ENCODE assay signal across 8 cellular contexts in genomic region chr12:109093022-109093918, GRCh38. TPM values are rescaled to one million over a fixed set of nuclear protein-coding genes. Genes with fewer than 3 reads are reported as not detected.
A peak's percentile ranks its signal among the peaks of the same experiment; 100 is the strongest.
DNase-seq lines count a peak whose midpoint lies in the region; TF ChIP-seq lines count a peak whose summit lies in the region.

Gene ALKBH2 (minus strand): TSS chr12:109093472. CDS start chr12:109092786, 686 bp downstream.

- H3K9me2 ChIP-seq in Loucy (replicated peaks; ENCODE audit: low read depth, low read length) (no peaks in the 10 kb centered on the region), neural cell (ENCODE audit: insufficient read depth, low read length) (no peaks in the 10 kb centered on the region)

- no peaks in the 10 kb centered on the region for H3F3A ChIP-seq in Loucy (ENCODE audit: low read depth)
- H3F3A ChIP-seq in neural cell (ENCODE audit: insufficient read depth, low read length, poor library complexity, severe bottlenecking) = no peaks in the 10 kb centered on the region

- TF ChIP-seq CTCF in Loucy (conservative IDR thresholded peaks at IDR 0.05; ENCODE audit: low read length) (peak; percentile 79), fibroblast of the aortic adventitia (IDR thresholded peaks at IDR 0.05; ENCODE audit: insufficient read depth, low read length) (peak; percentile 99), neural cell (IDR thresholded peaks at IDR 0.05; ENCODE audit: poor library complexity, severe bottlenecking) (peak; percentile 99), stomach (IDR thresholded peaks at IDR 0.05) (peak in 5 of 7 experiments; percentile 94 to 98 (median 96))

- H3K27ac ChIP-seq in neural cell (ENCODE audit: low read length) (peak within 1 kb of the TSS; percentile 41), stomach (peak within 1 kb of the TSS; percentile 46 to 87 (median 75))

- peak; percentile 92 for DNase-seq in ELR (ENCODE audit: low read depth)
- DNase-seq in H4 (ENCODE audit: low spot score) = peak; percentile 93
- DNase-seq in activated effector memory CD4-positive, alpha-beta T cell treated with Interleukin-2 at 50 U/mL for 16 hours = peak; percentile 89
- peak; percentile 87 for DNase-seq in fibroblast of the aortic adventitia (ENCODE audit: low read depth)
- DNase-seq in stomach = peak; percentile 95

- H3K4me3 ChIP-seq in Loucy (ENCODE audit: low read length, poor library complexity, severe bottlenecking) (peak within 1 kb of the TSS; percentile 85), fibroblast of the aortic adventitia (ENCODE audit: low read depth, low read length) (peak within 1 kb of the TSS; percentile 72), neural cell (ENCODE audit: low read length) (peak within 1 kb of the TSS; percentile 71), stomach (peak within 1 kb of the TSS; percentile 52 to 61 (median 58))

- H2AFZ ChIP-seq in Loucy (ENCODE audit: low read length) (peak within 1 kb of the TSS; percentile 89), neural cell (ENCODE audit: low read depth, low read length) (peak within 1 kb of the TSS; percentile 75)

- H3K9ac ChIP-seq in Loucy (ENCODE audit: low read depth, low read length, poor library complexity, severe bottlenecking) = peak within 1 kb of the TSS; percentile 83
- peak within 1 kb of the TSS; percentile 55 for H3K9ac ChIP-seq in neural cell (ENCODE audit: low read length)

- H4K20me1 ChIP-seq in Loucy (ENCODE audit: insufficient read depth, low read length, poor library complexity, severe bottlenecking) = peaks cover 9% of the 10 kb centered on the region
- no peaks in the 10 kb centered on the region for H4K20me1 ChIP-seq in neural cell (ENCODE audit: insufficient read depth)

- H3K27me3 ChIP-seq in Loucy (ENCODE audit: insufficient read depth, low read length, poor library complexity, severe bottlenecking) = no peaks in the 10 kb centered on the region
- no peaks in the 10 kb centered on the region for H3K27me3 ChIP-seq in neural cell (ENCODE audit: insufficient read depth, low read depth, low read length)
- H3K27me3 ChIP-seq in stomach = no peaks in the 10 kb centered on the region

- intact Hi-C loops in stomach (cut with DNase I; ENCODE audit: low total_unique reads) = no loop called here

- H3K9me3 ChIP-seq in Loucy (ENCODE audit: insufficient read depth, low read depth, low read length) (no peaks in the 10 kb centered on the region), neural cell (ENCODE audit: low read length) (no peaks in the 10 kb centered on the region), stomach (no peaks in the 10 kb centered on the region)

- TF ChIP-seq POLR2A in Raji (IDR thresholded peaks at IDR 0.05; ENCODE audit: insufficient read depth, low read depth, low read length) (peak; percentile 99), stomach (IDR thresholded peaks at IDR 0.05) (no peak)

- peak; percentile 95 for TF ChIP-seq RAD21 in neural cell (conservative IDR thresholded peaks at IDR 0.05)

- H3K79me2 ChIP-seq in Loucy (ENCODE audit: insufficient read depth, low read length) (peaks cover 42% of the 10 kb centered on the region), neural cell (replicated peaks; ENCODE audit: insufficient read depth, low read length) (peaks cover 1% of the 10 kb centered on the region)

- peak within 1 kb of the TSS; percentile 94 for H3K4me2 ChIP-seq in Loucy (ENCODE audit: low read depth, low read length, poor library complexity, severe bottlenecking)
- peak within 1 kb of the TSS; percentile 90 for H3K4me2 ChIP-seq in neural cell (ENCODE audit: low read length)

- H3K4me1 ChIP-seq in Loucy (ENCODE audit: insufficient read depth, low read length, poor library complexity, severe bottlenecking) (peaks cover 32% of the 10 kb centered on the region), stomach (peaks cover 25 to 44% (median 36%) of the 10 kb centered on the region in 4 donors)

- 4 to 11% (median 6%) methylated on average over 16 to 45 of the region's 45 CpGs for WGBS in stomach, 5 donors

- TF ChIP-seq EP300 in neural cell (conservative IDR thresholded peaks at IDR 0.05; ENCODE audit: poor library complexity, severe bottlenecking) (peak; percentile 73), stomach (IDR thresholded peaks at IDR 0.05) (no peak)

- H3K36me3 ChIP-seq in Loucy (ENCODE audit: insufficient read depth, low read length) = peaks cover 7% of the 10 kb centered on the region; the same call in 1 of the 2 replicates
- no peaks in the 10 kb centered on the region for H3K36me3 ChIP-seq in neural cell (ENCODE audit: insufficient read depth, low read length)
- H3K36me3 ChIP-seq in stomach = peaks cover 11 to 31% (median 30%) of the 10 kb centered on the region in 4 donors

TF ChIP-seq in neural cell, 6 proteins besides CTCF, POLR2A, EP300 and RAD21:
- TF ChIP-seq TAF1 (IDR thresholded peaks at IDR 0.05; ENCODE audit: low read depth) (peak; percentile 72), EZH2 (IDR thresholded peaks at IDR 0.05; ENCODE audit: borderline replicate concordance, insufficient read depth, low read length, poor library complexity, severe bottlenecking) (no peak), MXI1 (conservative IDR thresholded peaks at IDR 0.05; ENCODE audit: poor library complexity, severe bottlenecking) (peak; percentile 97), POLR2AphosphoS5 (IDR thresholded peaks at IDR 0.05) (peak; percentile 75), SMC3 (conservative IDR thresholded peaks at IDR 0.05; ENCODE audit: poor library complexity) (peak; percentile 94)
- TF ChIP-seq, protein P1, sequence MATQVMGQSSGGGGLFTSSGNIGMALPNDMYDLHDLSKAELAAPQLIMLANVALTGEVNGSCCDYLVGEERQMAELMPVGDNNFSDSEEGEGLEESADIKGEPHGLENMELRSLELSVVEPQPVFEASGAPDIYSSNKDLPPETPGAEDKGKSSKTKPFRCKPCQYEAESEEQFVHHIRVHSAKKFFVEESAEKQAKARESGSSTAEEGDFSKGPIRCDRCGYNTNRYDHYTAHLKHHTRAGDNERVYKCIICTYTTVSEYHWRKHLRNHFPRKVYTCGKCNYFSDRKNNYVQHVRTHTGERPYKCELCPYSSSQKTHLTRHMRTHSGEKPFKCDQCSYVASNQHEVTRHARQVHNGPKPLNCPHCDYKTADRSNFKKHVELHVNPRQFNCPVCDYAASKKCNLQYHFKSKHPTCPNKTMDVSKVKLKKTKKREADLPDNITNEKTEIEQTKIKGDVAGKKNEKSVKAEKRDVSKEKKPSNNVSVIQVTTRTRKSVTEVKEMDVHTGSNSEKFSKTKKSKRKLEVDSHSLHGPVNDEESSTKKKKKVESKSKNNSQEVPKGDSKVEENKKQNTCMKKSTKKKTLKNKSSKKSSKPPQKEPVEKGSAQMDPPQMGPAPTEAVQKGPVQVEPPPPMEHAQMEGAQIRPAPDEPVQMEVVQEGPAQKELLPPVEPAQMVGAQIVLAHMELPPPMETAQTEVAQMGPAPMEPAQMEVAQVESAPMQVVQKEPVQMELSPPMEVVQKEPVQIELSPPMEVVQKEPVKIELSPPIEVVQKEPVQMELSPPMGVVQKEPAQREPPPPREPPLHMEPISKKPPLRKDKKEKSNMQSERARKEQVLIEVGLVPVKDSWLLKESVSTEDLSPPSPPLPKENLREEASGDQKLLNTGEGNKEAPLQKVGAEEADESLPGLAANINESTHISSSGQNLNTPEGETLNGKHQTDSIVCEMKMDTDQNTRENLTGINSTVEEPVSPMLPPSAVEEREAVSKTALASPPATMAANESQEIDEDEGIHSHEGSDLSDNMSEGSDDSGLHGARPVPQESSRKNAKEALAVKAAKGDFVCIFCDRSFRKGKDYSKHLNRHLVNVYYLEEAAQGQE (IDR thresholded peaks at IDR 0.05; ENCODE audit: borderline replicate concordance) = peak; percentile 25

RNA-seq across cellular contexts. Expression of gene ALKBH2, which starts in this region (rescaled TPM):
- 18.1 and 19.5 TPM in 2 replicates for total RNA-seq in H4 (2014; rRNA removed; shearing (Covaris generic))
- total RNA-seq in fibroblast of the aortic adventitia (ENCODE audit: low replicate concordance) = 9.9 and 20.7 TPM in 2 replicates
- 44.0 and 51.8 TPM in 2 replicates for polyA plus RNA-seq in neural cell
- polyA minus RNA-seq in neural cell = 13.5 and 14.9 TPM in 2 replicates
- total RNA-seq in stomach = 10 to 100 TPM in 4 of 5 donors, not detected in 1; 12.3 to 28.1 (median 22.0) TPM
- 10 to 100 TPM; 17.0 to 33.3 (median 22.3) TPM for polyA plus RNA-seq in stomach

Comparison
In these comparisons a context has a peak if more than half of its experiments do, and no peak if none do; other contexts are left out.
1. Peak in every context shown above with its lines: DNase-seq, H3K4me3 ChIP-seq and H3K27ac ChIP-seq.